In genomic region chr9:132161743-132162187, GRCh38 we compare ENCODE assay signal across 8 cellular contexts. TPM values are rescaled to one million over a fixed set of nuclear protein-coding genes. Genes with fewer than 3 reads are reported as not detected.
DNase-seq lines count a peak whose midpoint lies in the region; ATAC-seq, FAIRE-seq and TF ChIP-seq lines count a peak whose summit lies in the region.

NTNG2 (plus strand) TSS chr9:132162058; CDS start chr9:132166832, 4,774 bp downstream.

- H3K36me3 ChIP-seq in OCI-LY3 (replicated peaks; ENCODE audit: low read depth, low read length) (no peaks in the 10 kb centered on the region), endothelial cell of umbilical vein (ENCODE audit: control insufficient read depth in 2 of 2, extremely low read depth in 1 of 2, insufficient read depth in 2 of 2, low read length in 2 of 2) (no peaks in the 10 kb centered on the region), neutrophil (peaks cover 6% of the 10 kb centered on the region)

- ATAC-seq in HG02884 (IDR thresholded peaks at IDR 0.05; ENCODE audit: unreplicated experiment) (no peak), HG02610 (IDR thresholded peaks at IDR 0.05; ENCODE audit: unreplicated experiment) (no peak)

- CTCF ChIA-PET in endothelial cell of umbilical vein (lab: Charles Lee) = interaction anchor here (1.0 to 2.7 kb wide), 3 partner anchors 9 to 91 kb away, joined by 3 to 14 read pairs (median 6); no protein-coding TSS in a partner anchor

- H3K79me2 ChIP-seq in OCI-LY3 (ENCODE audit: low read length) = no peaks in the 10 kb centered on the region
- no peaks in the 10 kb centered on the region for H3K79me2 ChIP-seq in endothelial cell of umbilical vein (ENCODE audit: control insufficient read depth, insufficient read depth, low read length)

- H3K4me1 ChIP-seq in OCI-LY3 (ENCODE audit: low read length) = peaks cover 12% of the 10 kb centered on the region
- peaks cover 10% of the 10 kb centered on the region for H3K4me1 ChIP-seq in endothelial cell of umbilical vein (ENCODE audit: control insufficient read depth, extremely low read depth, insufficient read depth, low read length)
- H3K4me1 ChIP-seq in neutrophil (ENCODE audit: control insufficient read depth in 1 of 2, insufficient read depth in 1 of 2, low read depth in 1 of 2, low read length in 1 of 2) = peaks cover 24 to 36% of the 10 kb centered on the region in 2 experiments

- H3K4me3 Mint-ChIP-seq in CD14-positive monocyte = peak within 1 kb of the TSS; percentile 97 to 99

- H3K4me3 ChIP-seq in OCI-LY3 (ENCODE audit: low read length) (peak within 1 kb of the TSS; percentile 96), endothelial cell of umbilical vein (replicated peaks in 1 of 3; ENCODE audit: insufficient read depth in 1 of 3, low read depth in 1 of 3, low read length in 3 of 3) (peak within 1 kb of the TSS; percentile 51 to 63 (median 63)), neutrophil (ENCODE audit: low read depth in 1 of 2, low read length in 1 of 2) (peak within 1 kb of the TSS; percentile 85 to 87)

- H2AFZ ChIP-seq in OCI-LY3 (ENCODE audit: low read depth, low read length) (peak within 1 kb of the TSS; percentile 80), endothelial cell of umbilical vein (ENCODE audit: low read depth, low read length) (peak within 1 kb of the TSS; percentile 58)

- H3K4me2 ChIP-seq in OCI-LY3 (ENCODE audit: low read length) = peak within 1 kb of the TSS; percentile 94
- H3K4me2 ChIP-seq in endothelial cell of umbilical vein (ENCODE audit: insufficient read depth, low read length) = peak within 1 kb of the TSS; percentile 85

- peaks cover 0 to 13% (median 7%) of the 10 kb centered on the region in 7 donors for H3K9me3 Mint-ChIP-seq in CD14-positive monocyte

- peaks cover 56% of the 10 kb centered on the region for H3K27me3 ChIP-seq in OCI-LY3 (ENCODE audit: low read depth, low read length)
- peaks cover 57 to 78% of the 10 kb centered on the region in 2 experiments for H3K27me3 ChIP-seq in endothelial cell of umbilical vein (ENCODE audit: control insufficient read depth in 2 of 2, insufficient read depth in 2 of 2, low read length in 2 of 2)
- H3K27me3 ChIP-seq in neutrophil = peaks cover 26% of the 10 kb centered on the region

- TF ChIP-seq CTCF in CD14-positive monocyte (IDR thresholded peaks at IDR 0.05) = no peak
- no peak for TF ChIP-seq CTCF in OCI-LY3 (IDR thresholded peaks at IDR 0.05; ENCODE audit: low read depth, low read length)
- TF ChIP-seq CTCF in endothelial cell of umbilical vein (IDR thresholded peaks at IDR 0.05; ENCODE audit: extremely low read depth in 1 of 2, insufficient read depth in 1 of 2, low read depth in 1 of 2, low read length in 2 of 2) = no peak
- TF ChIP-seq CTCF in neutrophil (IDR thresholded peaks at IDR 0.05) = no peak

- intact Hi-C loops in CD14-positive monocyte (cut with micrococcal nuclease) = no loop called here
- intact Hi-C loops in endothelial cell of umbilical vein (cut with micrococcal nuclease) = no loop called here

- H4K20me1 ChIP-seq in OCI-LY3 (ENCODE audit: insufficient read depth, low read length) = no peaks in the 10 kb centered on the region
- no peaks in the 10 kb centered on the region for H4K20me1 ChIP-seq in endothelial cell of umbilical vein (replicated peaks; ENCODE audit: control insufficient read depth, extremely low read depth, insufficient read depth, low read length)

- no TSS peak for BruUV-seq in endothelial cell of umbilical vein (replicated peaks; lab: Mats Ljungman, UMichigan)

- dilution Hi-C loops in endothelial cell of umbilical vein (cut with MboI; ENCODE audit: extremely low pct_ligation_motif_present, low sequenced_read_pairs) = no loop called here

- no peak for FAIRE-seq in endothelial cell of umbilical vein (lab: Jason Lieb, UNC)

- no peaks in the 10 kb centered on the region for H3K9me1 ChIP-seq in endothelial cell of umbilical vein (replicated peaks; ENCODE audit: control insufficient read depth, extremely low read depth, insufficient read depth, low read length)

- POLR2A ChIA-PET in endothelial cell of umbilical vein (lab: Charles Lee) = no interaction called here

- peaks cover 53 to 80% (median 65%) of the 10 kb centered on the region in 3 donors for H3K27me3 Mint-ChIP-seq in CD14-positive monocyte (ENCODE audit: low read depth in 3 of 3)

- H3K4me1 Mint-ChIP-seq in CD14-positive monocyte = peaks cover 21% of the 10 kb centered on the region

- no peak for DNase-seq in CD14-positive monocyte (ENCODE audit: low spot score)
- DNase-seq in endothelial cell of umbilical vein (ENCODE audit: low read depth, low spot score) = no peak
- no peak for DNase-seq in hippocampal formation (lab: John Stamatoyannopoulos, UW)
- no peak for DNase-seq in NCI-H2107 (lab: John Stamatoyannopoulos, UW)

- TF ChIP-seq POLR2A in endothelial cell of umbilical vein (IDR thresholded peaks at IDR 0.05; ENCODE audit: low read depth, low read length) = no peak

- H3K9me3 ChIP-seq in OCI-LY3 (ENCODE audit: insufficient read depth, low read length) (no peaks in the 10 kb centered on the region), endothelial cell of umbilical vein (replicated peaks; ENCODE audit: control insufficient read depth, insufficient read depth, low read length) (no peaks in the 10 kb centered on the region), neutrophil (no peaks in the 10 kb centered on the region)

- H3K9ac ChIP-seq in OCI-LY3 (ENCODE audit: low read length) (peak within 1 kb of the TSS; percentile 61), endothelial cell of umbilical vein (replicated peaks; ENCODE audit: extremely low read depth, insufficient read depth, low read length) (no peak within 1 kb of the TSS)

- H3K27ac ChIP-seq in OCI-LY3 (ENCODE audit: low read length) (no peak within 1 kb of the TSS), endothelial cell of umbilical vein (ENCODE audit: insufficient read depth, low read depth, low read length) (no peak within 1 kb of the TSS), neutrophil (peak within 1 kb of the TSS; percentile 91)

- peak within 1 kb of the TSS in 4 of 7 donors; percentile 25 to 80 (median 68) for H3K27ac Mint-ChIP-seq in CD14-positive monocyte

- H3K36me3 Mint-ChIP-seq in CD14-positive monocyte = peaks cover 4 to 9% of the 10 kb centered on the region in 2 donors

TF ChIP-seq in endothelial cell of umbilical vein, 7 proteins besides CTCF, POLR2A, EP300 and RAD21:
- TF ChIP-seq EZH2 (IDR thresholded peaks at IDR 0.05; ENCODE audit: borderline replicate concordance, low read depth, low read length, severe bottlenecking) = no peak
TF ChIP-seq in endothelial cell of umbilical vein: peak in this region for 0.

RNA-seq across cellular contexts. Expression of gene NTNG2, which starts in this region (rescaled TPM):
- polyA plus RNA-seq in CD14-positive monocyte = 1 to 10 TPM; 2.1 to 5.0 TPM
- total RNA-seq in endothelial cell of umbilical vein = 0.88 TPM in 1 of 2 replicates, not detected in the other
- polyA plus RNA-seq in endothelial cell of umbilical vein = 0.08 and 0.11 TPM in 2 replicates
- 0.04 and 0.05 TPM in 2 replicates for polyA plus RNA-seq in endothelial cell of umbilical vein (2011; cell fraction: cytosol; rRNA removed)
- polyA plus RNA-seq in endothelial cell of umbilical vein (2011; cell fraction: nucleus; rRNA removed) = 0.34 and 0.39 TPM in 2 replicates
- 0.03 and 0.35 TPM in 2 replicates for polyA plus RNA-seq in endothelial cell of umbilical vein (2012)
- polyA minus RNA-seq in endothelial cell of umbilical vein = 0.06 and 0.07 TPM in 2 replicates
- polyA minus RNA-seq in endothelial cell of umbilical vein (2011; cell fraction: cytosol; rRNA and poly(A)+ RNA removed) = not detected
- polyA minus RNA-seq in endothelial cell of umbilical vein (2011; cell fraction: nucleus; rRNA and poly(A)+ RNA removed) = 0.19 and 0.29 TPM in 2 replicates
